In genomic region chr19:31317542-31317941, GRCh38 we compare ENCODE assay signal across 3 cellular contexts.
TF ChIP-seq lines count a peak whose summit lies in the region.

No MANE protein-coding gene starts in this region.

TF ChIP-seq in HEK293, 187 proteins besides CTCF, POLR2A, EP300 and RAD21 (continued from another document and continues in another):
- 0 out of 2 replicates have a peak, but pooled peaks have one; percentile 10 for TF ChIP-seq PRDM1 (tag by site-specific recombination; IDR thresholded peaks at IDR 0.05)
- 0 out of 2 replicates have a peak, but pooled peaks have one; percentile 33 for TF ChIP-seq ZNF518A (tag by site-specific recombination; conservative IDR thresholded peaks at IDR 0.05; ENCODE audit: low read depth)
- TF ChIP-seq ZNF600 (tag by site-specific recombination; IDR thresholded peaks at IDR 0.05): peak; percentile 52; the same call in 1 of the 2 replicates
- TF ChIP-seq ZEB2 (tag by site-specific recombination; IDR thresholded peaks at IDR 0.05): no peak
- TF ChIP-seq ZNF449 (tag by site-specific recombination; IDR thresholded peaks at IDR 0.05): no peak
- TF ChIP-seq ZBTB20 (tag by site-specific recombination; IDR thresholded peaks at IDR 0.05): peak; percentile 51; the same call in 1 of the 2 replicates
- no peak for TF ChIP-seq ZNF324 (tag by site-specific recombination; IDR thresholded peaks at IDR 0.05)
- TF ChIP-seq RBAK (tag by site-specific recombination; IDR thresholded peaks at IDR 0.05): no peak
- TF ChIP-seq ZBTB8A (tag by site-specific recombination; IDR thresholded peaks at IDR 0.05): no peak
- TF ChIP-seq ZNF561 (tag by site-specific recombination; IDR thresholded peaks at IDR 0.05; ENCODE audit: borderline replicate concordance): peak; percentile 16; the same call in 1 of the 2 replicates
- TF ChIP-seq ZNF341 (tag by site-specific recombination; IDR thresholded peaks at IDR 0.05; ENCODE audit: low read depth): peak; percentile 73
- no peak for TF ChIP-seq KLF16 (tag by site-specific recombination; IDR thresholded peaks at IDR 0.05)

TF ChIP-seq in HEK293T, 16 proteins besides CTCF, POLR2A, EP300 and RAD21 (continued from another document):
- TF ChIP-seq SUZ12 (IDR thresholded peaks at IDR 0.05) (no peak), ELF4 (IDR thresholded peaks at IDR 0.05) (no peak), L3MBTL2 (conservative IDR thresholded peaks at IDR 0.05) (no peak), LEF1 (IDR thresholded peaks at IDR 0.05; ENCODE audit: borderline replicate concordance) (no peak), FOXA1 (IDR thresholded peaks at IDR 0.05) (no peak), ARNT (IDR thresholded peaks at IDR 0.05) (no peak), TARDBP (IDR thresholded peaks at IDR 0.05) (no peak), HDGF (IDR thresholded peaks at IDR 0.05; ENCODE audit: borderline replicate concordance) (no peak), BHLHE40 (IDR thresholded peaks at IDR 0.05; ENCODE audit: borderline replicate concordance) (no peak), SP1 (IDR thresholded peaks at IDR 0.05) (no peak), NFRKB (IDR thresholded peaks at IDR 0.05) (no peak)

TF ChIP-seq in HepG2, 621 proteins besides CTCF, POLR2A, EP300 and RAD21 (continued from another document):
- TF ChIP-seq GABPB1 (CRISPR knock-in tag; IDR thresholded peaks at IDR 0.05) (no peak), ELK4 (CRISPR knock-in tag; IDR thresholded peaks at IDR 0.05; ENCODE audit: borderline replicate concordance) (no peak)
